24 cellular contexts compared by ENCODE assay signal in genomic region chr9:97978706-97979105, GRCh38. TPM values are rescaled to one million over a fixed set of nuclear protein-coding genes. Genes with fewer than 3 reads are reported as not detected.
DNase-seq lines count a peak whose midpoint lies in the region; ATAC-seq and TF ChIP-seq lines count a peak whose summit lies in the region.
"Had no signal": no experiment of that assay in that cellular context is flagged by ENCODE, and none has a peak within 500 bp of the region (broad histone marks: within the 10 kb centered on the region; RNA-seq: fewer than 3 reads in every experiment).

No MANE protein-coding gene starts in this region.

- peaks cover 5% of the 10 kb centered on the region for H3K23me2 ChIP-seq in H9 (ENCODE audit: insufficient read length, low read depth, low read length, poor library complexity, severe bottlenecking)

- no peaks in the 10 kb centered on the region for H3K4me1 ChIP-seq in H9 (ENCODE audit: insufficient read depth, low read length)

- H3K4me3 Mint-ChIP-seq in H9, result no peak overlapping the region
- H3K4me3 Mint-ChIP-seq: activated CD8-positive, alpha-beta T cell treated with anti-CD3 and anti-CD28 coated beads for 36 hours; stimulated activated naive B cell treated with anti-CD40 and anti-IgM and Interleukin-4, amounts not matched to agents 10 μg/mL and 1 μg/mL and 100 μg/mL, for 72 hours had no signal

- no peak overlapping the region for H2AFZ ChIP-seq in H9 (ENCODE audit: low read length)
- H2AFZ ChIP-seq: GM23248 had no signal

- TF ChIP-seq CTCF in H9 (conservative IDR thresholded peaks at IDR 0.05), result no peak

- H3K9me3 ChIP-seq in H9 (ENCODE audit: control insufficient read depth, low read depth, low read length), result no peaks in the 10 kb centered on the region
- H3K9me3 ChIP-seq: gastroesophageal sphincter, lower lobe of right lung had no signal

- no peak overlapping the region for H3K18ac ChIP-seq in H9 (ENCODE audit: insufficient read length, low read depth, low read length)

- H2BK20ac ChIP-seq in H9 (ENCODE audit: low read depth, low read length, poor library complexity, severe bottlenecking), result no peak overlapping the region

- H3T11ph ChIP-seq in H9 (ENCODE audit: low read length), result no peak overlapping the region

- no peak for ATAC-seq in HG02798 (IDR thresholded peaks at IDR 0.05; ENCODE audit: poor library complexity, unreplicated experiment)
- ATAC-seq: activated CD8-positive, alpha-beta T cell treated with anti-CD3 and anti-CD28 coated beads for 36 hours; esophagus mucosa; gastroesophageal sphincter; lower lobe of right lung; stimulated activated naive B cell treated with anti-CD40 and anti-IgM and Interleukin-4, amounts not matched to agents 10 μg/mL and 1 μg/mL and 100 μg/mL, for 72 hours had no signal

- no peak overlapping the region for H2AK5ac ChIP-seq in H9 (ENCODE audit: insufficient read length, low read length)

- no peak overlapping the region for H3K14ac ChIP-seq in H9 (ENCODE audit: insufficient read depth, low read length)

- H3K36me3 Mint-ChIP-seq in H9 (ENCODE audit: insufficient read depth in 1 of 3, low read depth in 3 of 3), result no peaks in the 10 kb centered on the region; a peak in 1 of 7 replicates
- H3K36me3 Mint-ChIP-seq: CD8-positive, alpha-beta memory T cell had no signal

- H2BK12ac ChIP-seq in H9 (ENCODE audit: insufficient read length, low read depth, low read length), result no peak overlapping the region

- H4K91ac ChIP-seq in H9 (ENCODE audit: insufficient read length, low read depth, low read length), result no peak overlapping the region

- H4K5ac ChIP-seq in H9 (ENCODE audit: insufficient read length, low read depth, low read length), result no peak overlapping the region

- no peaks in the 10 kb centered on the region for H4K20me1 ChIP-seq in H9 (ENCODE audit: control insufficient read depth, insufficient read depth, insufficient read length)

- peaks cover 40% of the 10 kb centered on the region for H3K27me3 ChIP-seq in H9 (ENCODE audit: insufficient read depth, low read length)
- H3K27me3 ChIP-seq: gastroesophageal sphincter had no signal

- H3K27ac Mint-ChIP-seq in H9, result no peak overlapping the region
- H3K27ac Mint-ChIP-seq: activated CD8-positive, alpha-beta T cell treated with anti-CD3 and anti-CD28 coated beads for 36 hours; stimulated activated naive B cell treated with anti-CD40 and anti-IgM and Interleukin-4, amounts not matched to agents 10 μg/mL and 1 μg/mL and 100 μg/mL, for 72 hours had no signal

- H3K27ac ChIP-seq in cingulate gyrus (ENCODE audit: low read depth, low read length) (peak overlapping the region; percentile 41), substantia nigra (ENCODE audit: low read depth, low read length, poor library complexity, severe bottlenecking) (peak overlapping the region; percentile 61), H9 (ENCODE audit: insufficient read length, low read depth, low read length) (no peak overlapping the region)
- H3K27ac ChIP-seq: 22Rv1, gastroesophageal sphincter, GM23248, lower lobe of right lung had no signal

- H2BK5ac ChIP-seq in H9 (ENCODE audit: insufficient read length, low read length), result no peak overlapping the region

- no peak overlapping the region for H3K4ac ChIP-seq in H9 (ENCODE audit: low read depth, low read length)

- H3K79me1 ChIP-seq in H9 (ENCODE audit: insufficient read depth, low read depth, low read length, poor library complexity, severe bottlenecking), result no peaks in the 10 kb centered on the region

- peaks cover 89% of the 10 kb centered on the region for H3K27me3 Mint-ChIP-seq in H9 (ENCODE audit: low read depth)
- H3K27me3 Mint-ChIP-seq: activated CD8-positive, alpha-beta T cell treated with anti-CD3 and anti-CD28 coated beads for 36 hours; stimulated activated naive B cell treated with anti-CD40 and anti-IgM and Interleukin-4, amounts not matched to agents 10 μg/mL and 1 μg/mL and 100 μg/mL, for 72 hours had no signal

- no peaks in the 10 kb centered on the region for H3K79me2 ChIP-seq in H9 (ENCODE audit: insufficient read depth, low read length)

- no peak overlapping the region for H3K23ac ChIP-seq in H9 (ENCODE audit: insufficient read length, low read depth, low read length)

- peak; percentile 7 for DNase-seq in NCI-H2227 (lab: John Stamatoyannopoulos, UW; ENCODE audit: unreplicated experiment)
- no peak for DNase-seq in NCI-H2227 treated with DMSO at 0.1 percent for 48 hours (lab: John Stamatoyannopoulos, UW)
- peak; percentile 94 for DNase-seq in NCI-H82 (lab: John Stamatoyannopoulos, UW)
- DNase-seq in substantia nigra (lab: John Stamatoyannopoulos, UW), result peak in 4 of 49 donors; percentile 14 to 75 (median 47)
- no peak for DNase-seq in H9
- no peak for DNase-seq in foreskin melanocyte
- DNase-seq: activated CD4-positive, CD25-positive, alpha-beta regulatory T cell; activated CD8-positive, alpha-beta T cell treated with anti-CD3 and anti-CD28 coated beads for 36 hours; activated gamma-delta T cell treated with Interleukin-2 at 50 U/mL for 16 hours; CD8-positive, alpha-beta memory T cell; effector CD8-positive, alpha-beta T cell; GM23248; islet precursor cell; Kasumi-1; lower lobe of right lung; NCI-H2081; NCI-H526; small intestine; stimulated activated naive B cell treated with anti-CD40 and anti-IgM and Interleukin-4, amounts not matched to agents 10 μg/mL and 1 μg/mL and 100 μg/mL, for 72 hours had no signal

- H2BK120ac ChIP-seq in H9 (ENCODE audit: low read depth, low read length, poor library complexity, severe bottlenecking), result no peak overlapping the region

- peaks cover 4% of the 10 kb centered on the region in 2 experiments; a peak in 3 of 4 replicates for H3K4me1 Mint-ChIP-seq in H9

- H3K9me3 Mint-ChIP-seq in H9, result peaks cover 7 to 18% of the 10 kb centered on the region in 2 experiments

- no peak overlapping the region for H4K8ac ChIP-seq in H9 (replicated peaks; ENCODE audit: insufficient read length, low read depth, low read length)

- no peak overlapping the region for H2BK15ac ChIP-seq in H9 (ENCODE audit: low read depth, low read length)

- no peak overlapping the region for H3K9ac ChIP-seq in H9 (ENCODE audit: extremely low read depth, insufficient read length, low read length)
- H3K9ac ChIP-seq: GM23248 had no signal

- H3K56ac ChIP-seq in H9 (ENCODE audit: insufficient read length, low read depth, low read length), result no peak overlapping the region

- no CpG with 5 or more reads among the region's 3 CpGs for WGBS in H9 (ENCODE audit: extremely low coverage, insufficient read length, low lambda C conversion rate)

- H3K4me2 ChIP-seq in H9 (ENCODE audit: insufficient read depth, insufficient read length, low read length), result no peak overlapping the region

RNA-seq across cellular contexts. Expression of gene ANP32B, which starts 4.4 kb away (rescaled TPM):
- total RNA-seq in H9 (2021), result 91.6 and 100.0 TPM in 2 replicates

RNA-seq across cellular contexts. Expression of gene HEMGN, which starts 40.7 kb away (rescaled TPM):
- not detected in 2 replicates for total RNA-seq in H9 (2021)
- total RNA-seq: esophagus mucosa, gastroesophageal sphincter, GM23248 had no signal

RNA-seq across cellular contexts. Expression of gene TRMO, which starts 56.4 kb away (rescaled TPM):
- total RNA-seq in H9 (2021), result 8.0 and 8.6 TPM in 2 replicates

Comparison
In these comparisons a context has a peak if more than half of its experiments do, and no peak if none do; other contexts are left out.
1. DNase-seq: peak in NCI-H2227 (single experiment) and NCI-H82 (single experiment); none in NCI-H2227 treated with DMSO at 0.1 percent for 48 hours (single experiment), H9 (single experiment) and foreskin melanocyte (single experiment).